9 cellular contexts compared by ENCODE assay signal in genomic region chr1:20552728-20553571, GRCh38. TPM values are rescaled to one million over a fixed set of nuclear protein-coding genes. Genes with fewer than 3 reads are reported as not detected.
A peak's percentile ranks its signal among the peaks of the same experiment; 100 is the strongest.
DNase-seq lines count a peak whose midpoint lies in the region; ATAC-seq and TF ChIP-seq lines count a peak whose summit lies in the region.
"Had no signal": no experiment of that assay in that cellular context is flagged by ENCODE, and none has a peak within 500 bp of the region (broad histone marks: within the 10 kb centered on the region; RNA-seq: fewer than 3 reads in every experiment).

No MANE protein-coding gene starts in this region.

- no peak overlapping the region for H3K9ac ChIP-seq in skeletal muscle satellite cell (ENCODE audit: low read depth, low read length)

- TF ChIP-seq CTCF in HFF-Myc (IDR thresholded peaks at IDR 0.05; ENCODE audit: low read depth, low read length, missing control alignments), result no peak
- TF ChIP-seq CTCF in adrenal gland (IDR thresholded peaks at IDR 0.05), result peak in 1 of 6 experiments; percentile 4
- TF ChIP-seq CTCF in hepatocyte (IDR thresholded peaks at IDR 0.05; ENCODE audit: poor library complexity), result no peak

- no peaks in the 10 kb centered on the region for H3K79me2 ChIP-seq in hepatocyte

- WGBS in adrenal gland, 4 donors, result 0 to 2% (median 1%) methylated on average over 7 to 99 of the region's 99 CpGs; no CpG with 5 or more reads in 1 of the 4 donors
- 2% methylated on average over 71 of the region's 99 CpGs for WGBS in hepatocyte (ENCODE audit: low lambda C conversion rate, missing lambda C conversion rate)

- ATAC-seq in GM21737 (IDR thresholded peaks at IDR 0.05; ENCODE audit: unreplicated experiment), result no peak

- no peaks in the 10 kb centered on the region for H4K20me1 ChIP-seq in hepatocyte (ENCODE audit: insufficient read depth, poor library complexity, severe bottlenecking)

- H3K4me1 ChIP-seq in adrenal gland (replicated peaks in 1 of 2), result peaks cover 47 to 48% of the 10 kb centered on the region in 2 donors
- peaks cover 16% of the 10 kb centered on the region for H3K4me1 ChIP-seq in hepatocyte (ENCODE audit: insufficient read depth)
- peaks cover 17% of the 10 kb centered on the region for H3K4me1 ChIP-seq in skeletal muscle satellite cell (ENCODE audit: control insufficient read depth, insufficient read depth, low read length)

- H3K27ac ChIP-seq in adrenal gland, result peak overlapping the region; percentile 65 to 99 (median 95)
- no peak overlapping the region for H3K27ac ChIP-seq in hepatocyte

- intact Hi-C loops in adrenal gland (cut with DNase I), result no loop called here

- H3K9me2 ChIP-seq in hepatocyte (replicated peaks; ENCODE audit: insufficient read depth), result no peaks in the 10 kb centered on the region

- H3K4me2 ChIP-seq in hepatocyte (peak overlapping the region; percentile 94), skeletal muscle satellite cell (ENCODE audit: low read length) (peak overlapping the region; percentile 71)

- no peaks in the 10 kb centered on the region for H3K9me3 ChIP-seq in adrenal gland (replicated peaks in 1 of 3)
- H3K9me3 ChIP-seq in hepatocyte (ENCODE audit: low read depth), result no peaks in the 10 kb centered on the region
- H3K9me3 ChIP-seq in skeletal muscle satellite cell (replicated peaks; ENCODE audit: low read length), result no peaks in the 10 kb centered on the region

- H2AFZ ChIP-seq in hepatocyte, result peak overlapping the region; percentile 57

- H3K4me3 ChIP-seq in HFF-Myc (replicated peaks; ENCODE audit: low read depth, low read length) (peak overlapping the region; percentile 19; the same call in 1 of the 2 replicates), adrenal gland (peak overlapping the region in 3 of 4 donors; percentile 38 to 54 (median 40)), hepatocyte (peak overlapping the region; percentile 36), skeletal muscle satellite cell (ENCODE audit: low read length) (peak overlapping the region; percentile 34)

- no peaks in the 10 kb centered on the region for H3K36me3 ChIP-seq in adrenal gland (replicated peaks in 1 of 2)
- no peaks in the 10 kb centered on the region for H3K36me3 ChIP-seq in hepatocyte (replicated peaks; ENCODE audit: insufficient read depth, low read depth)
- H3K36me3 ChIP-seq in skeletal muscle satellite cell (ENCODE audit: insufficient read depth, low read length), result no peaks in the 10 kb centered on the region

- DNase-seq in HFF-Myc (ENCODE audit: extremely low read depth, low read depth) (no peak), adrenal gland (peak in 6 of 7 donors; percentile 43 to 67 (median 62)), hepatocyte (ENCODE audit: low spot score) (peak; percentile 16), NCI-H524 treated with DMSO at 0.1 percent for 48 hours (lab: John Stamatoyannopoulos, UW) (no peak), SKM-1 treated with dmso at 0.1 percent for 144 hours (lab: John Stamatoyannopoulos, UW; ENCODE audit: unreplicated experiment) (no peak)
- no peak for DNase-seq in stimulated activated CD4-positive, alpha-beta T cell treated with anti-CD3 and anti-CD28 coated beads, Interleukin-4, amount 100 ng/mL, for 24 hours
- DNase-seq: NCI-H526 treated with DMSO at 0.1 percent for 48 hours had no signal

- H3K27me3 ChIP-seq in adrenal gland (no peaks in the 10 kb centered on the region), hepatocyte (peaks cover 73% of the 10 kb centered on the region), skeletal muscle satellite cell (ENCODE audit: control insufficient read depth, insufficient read depth, low read length) (peaks cover 78% of the 10 kb centered on the region)

- peak in 1 of 2 donors; percentile 41 for TF ChIP-seq POLR2A in adrenal gland (IDR thresholded peaks at IDR 0.05)

RNA-seq across cellular contexts. Expression of gene FAM43B, which starts 0.6 kb away (rescaled TPM):
- total RNA-seq in adrenal gland, result 10 to 100 TPM; 16.2 to 67.7 (median 41.6) TPM
- polyA plus RNA-seq in adrenal gland, result 10 to 100 TPM in 2 of 3 donors, 1 to 10 TPM in 1; 5.1 to 54.9 (median 30.4) TPM
- total RNA-seq in hepatocyte, result 0.10 and 0.28 TPM in 2 replicates
- polyA plus RNA-seq in hepatocyte, result 0.81 and 1.3 TPM in 2 replicates
- total RNA-seq in skeletal muscle satellite cell (2012; rRNA removed), result under 0.01 and 0.22 TPM in 2 replicates

RNA-seq across cellular contexts. Expression of gene CDA, which starts 35.9 kb away (rescaled TPM):
- total RNA-seq in adrenal gland, result 1 to 10 TPM in 7 of 8 donors, not detected in 1; 1.2 to 4.8 (median 3.2) TPM
- polyA plus RNA-seq in adrenal gland, result 10 to 100 TPM in 2 of 3 donors, 1 to 10 TPM in 1; 5.3 to 11.8 (median 11.5) TPM
- 2.1 and 3.2 TPM in 2 replicates for total RNA-seq in hepatocyte
- 2.1 and 3.8 TPM in 2 replicates for polyA plus RNA-seq in hepatocyte
- total RNA-seq in skeletal muscle satellite cell (2012; rRNA removed), result 5.7 and 9.6 TPM in 2 replicates

RNA-seq across cellular contexts. Expression of gene MUL1, which starts 45.0 kb away (rescaled TPM):
- total RNA-seq in adrenal gland (10 to 100 TPM; 27.9 to 48.0 (median 39.3) TPM), hepatocyte (40.1 and 44.8 TPM in 2 replicates)
- polyA plus RNA-seq in adrenal gland (10 to 100 TPM in 1 of 3 donors, 1 to 10 TPM in 2; 3.7 to 21.3 (median 5.3) TPM), hepatocyte (47.4 and 48.1 TPM in 2 replicates)
- total RNA-seq in skeletal muscle satellite cell (2012; rRNA removed), result 26.0 and 26.1 TPM in 2 replicates

Comparison
In these comparisons a context has a peak if more than half of its experiments do, and no peak if none do; other contexts are left out.
1. DNase-seq: peak in adrenal gland (6 of 7) and hepatocyte (single experiment); none in HFF-Myc (single experiment), NCI-H524 treated with DMSO at 0.1 percent for 48 hours (single experiment), SKM-1 treated with dmso at 0.1 percent for 144 hours (single experiment) and stimulated activated CD4-positive, alpha-beta T cell treated with anti-CD3 and anti-CD28 coated beads, Interleukin-4, amount 100 ng/mL, for 24 hours (single experiment).
2. RNA of gene FAM43B, which starts 0.6 kb away (total RNA-seq): 16.2 to 67.7 TPM in adrenal gland; 0.10 to 0.28 TPM in hepatocyte; every median in the first group is over 10 times any median in the second.
3. Peak in every context shown above with its lines, with median percentiles within 50 percentile points of each other: H3K4me3 ChIP-seq.